ENCODE assay signal across 33 cellular contexts in genomic region chr1:214043167-214043566, GRCh38. TPM values are rescaled to one million over a fixed set of nuclear protein-coding genes. Genes with fewer than 3 reads are reported as not detected.
"Had no signal": no experiment of that assay in that cellular context is flagged by ENCODE, and none has a peak within 500 bp of the region (broad histone marks: within the 10 kb centered on the region; RNA-seq: fewer than 3 reads in every experiment).

No MANE protein-coding gene starts in this region.

- H3K36me3 ChIP-seq: ascending aorta, brain microvascular endothelial cell, esophagus muscularis mucosa, gastrocnemius medialis had no signal

- H3K27me3 ChIP-seq: ascending aorta, brain microvascular endothelial cell, esophagus muscularis mucosa, foreskin keratinocyte, gastrocnemius medialis had no signal

- H3K4me3 ChIP-seq: ascending aorta, esophagus muscularis mucosa, gastrocnemius medialis had no signal

- ATAC-seq: activated naive CD4-positive, alpha-beta T cell treated with anti-CD3 and anti-CD28 coated beads, Interleukin-2, amount 50 U/mL, for 72 hours; activated T-cell treated with anti-CD3 and anti-CD28 coated beads, Interleukin-2, amount 50 U/mL, for 72 hours; effector memory CD8-positive, alpha-beta T cell; foreskin keratinocyte; gastrocnemius medialis; WTC11 had no signal

- H3K27ac ChIP-seq: ascending aorta, brain microvascular endothelial cell, esophagus muscularis mucosa, foreskin keratinocyte, gastrocnemius medialis, VCaP had no signal

- FAIRE-seq: bronchial epithelial cell, colon, TTC549 had no signal

- DNase-seq: activated CD4-positive, alpha-beta memory T cell treated with anti-CD3 and anti-CD28 coated beads, Interleukin-2, amount 10 ng/mL, durations not matched to agents 7 days and 5 days; activated CD4-positive, alpha-beta T cell treated with anti-CD3 and anti-CD28 coated beads for 1 hour; activated CD4-positive, alpha-beta T cell treated with anti-CD3 and anti-CD28 coated beads for 4 hours; activated CD4-positive, alpha-beta T cell treated with anti-CD3 and anti-CD28 coated beads, Interleukin-2, amount 10 ng/mL, durations not matched to agents 7 days and 5 days; activated CD4-positive, alpha-beta T cell treated with anti-CD3 and anti-CD28 coated beads, Interleukin-2, amount 50 U/mL, for 4 hours; activated CD8-positive, alpha-beta memory T cell treated with anti-CD3 and anti-CD28 coated beads, Interleukin-2, amount 50 U/mL, for 48 hours; activated gamma-delta T cell; activated naive CD4-positive, alpha-beta T cell; activated naive CD4-positive, alpha-beta T cell treated with anti-CD3 and anti-CD28 coated beads, Interleukin-2, amount 10 ng/mL, durations not matched to agents 7 days and 5 days; activated naive CD8-positive, alpha-beta T cell treated with anti-CD3 and anti-CD28 coated beads, Interleukin-2, amount 10 ng/mL, durations not matched to agents 7 days and 5 days; activated T-cell treated with anti-CD3 and anti-CD28 coated beads for 4 hours; activated T-cell treated with anti-CD3 and anti-CD28 coated beads, Interleukin-2, amount 50 U/mL, for 24 hours; activated T-cell treated with anti-CD3 and anti-CD28 coated beads, Interleukin-2, amount 50 U/mL, for 72 hours; brain microvascular endothelial cell; caudate nucleus; cortex of kidney; dermis blood vessel endothelial cell; effector CD4-positive, alpha-beta T cell; effector memory CD8-positive, alpha-beta T cell; erythroblast; foreskin keratinocyte; gastrocnemius medialis; glutamatergic neuron; T-helper 2 cell had no signal

- H3K4me1 ChIP-seq: ascending aorta, esophagus muscularis mucosa, foreskin keratinocyte, gastrocnemius medialis had no signal

RNA-seq across cellular contexts. Expression of gene PROX1, which starts 55.4 kb away (rescaled TPM):
- total RNA-seq: activated naive CD8-positive, alpha-beta T cell treated with anti-CD3 and anti-CD28 coated beads, Interleukin-2, amount 10 ng/mL, durations not matched to agents 7 days and 5 days; T-helper 1 cell treated with Interleukin-12 subunit alpha and Interleukin-12 subunit beta and Interleukin-4 antibody, amounts not matched to agents 30 ng/mL and 1 ng/mL, for 36 hours had no signal
